In genomic region chr4:122826596-122827257, GRCh38 we compare ENCODE assay signal across 8 cellular contexts. TPM values are rescaled to one million over a fixed set of nuclear protein-coding genes. Genes with fewer than 3 reads are reported as not detected.
DNase-seq lines count a peak whose midpoint lies in the region; ATAC-seq and TF ChIP-seq lines count a peak whose summit lies in the region.

TSS of gene FGF2 (plus strand) at chr4:122826831. CDS start at chr4:122827175, 344 bp downstream.

- H3K36me3 ChIP-seq in skeletal muscle tissue (ENCODE audit: control insufficient read depth in 3 of 3, insufficient read depth in 3 of 3, low read length in 3 of 3): no peaks in the 10 kb centered on the region

- H3K9me3 ChIP-seq in skeletal muscle tissue (ENCODE audit: control insufficient read depth in 3 of 3, low read length in 3 of 3): no peaks in the 10 kb centered on the region

- no peak for DNase-seq in AG09309 (ENCODE audit: low read depth)
- DNase-seq in SK-N-DZ (ENCODE audit: low spot score): peak; percentile 28
- DNase-seq in cerebellum (ENCODE audit: low spot score): peak; percentile 13
- peak; percentile 71 for DNase-seq in islet precursor cell
- no peak for DNase-seq in middle frontal gyrus (ENCODE audit: extremely low spot score, low spot score)

- ATAC-seq in GM18519 (IDR thresholded peaks at IDR 0.05; ENCODE audit: low FRiP score, unreplicated experiment) (peak; percentile 7), HG02981 (IDR thresholded peaks at IDR 0.05; ENCODE audit: unreplicated experiment) (peak; percentile 10)

- no peak for TF ChIP-seq CTCF in AG09309 (IDR thresholded peaks at IDR 0.05; ENCODE audit: control insufficient read depth, insufficient read depth, low read depth, low read length, missing control alignments)

- H3K9ac ChIP-seq in skeletal muscle tissue (ENCODE audit: low read depth in 1 of 3, low read length in 3 of 3): peak within 1 kb of the TSS; percentile 35 to 73 (median 59)

- peak within 1 kb of the TSS; percentile 34 for H3K27ac ChIP-seq in skeletal muscle tissue (ENCODE audit: low read depth, low read length)

- peak within 1 kb of the TSS; percentile 93 for H3K4me3 ChIP-seq in AG09309 (ENCODE audit: control insufficient read depth, low read depth, low read length)
- H3K4me3 ChIP-seq in skeletal muscle tissue (ENCODE audit: low read length in 3 of 3): peak within 1 kb of the TSS; percentile 75 to 79 (median 75)

- peaks cover 12 to 23% (median 20%) of the 10 kb centered on the region in 3 donors for H3K27me3 ChIP-seq in skeletal muscle tissue (ENCODE audit: control insufficient read depth in 3 of 3, insufficient read depth in 3 of 3, low read length in 3 of 3)

- H3K4me1 ChIP-seq in skeletal muscle tissue (ENCODE audit: control insufficient read depth in 3 of 3, insufficient read depth in 3 of 3, low read length in 3 of 3): peaks cover 2 to 9% (median 8%) of the 10 kb centered on the region in 3 donors

RNA-seq across cellular contexts. Expression of gene FGF2, which starts in this region (rescaled TPM):
- polyA plus RNA-seq in SK-N-DZ (2014; cell fraction: cytosol; rRNA removed): 4.9 and 5.4 TPM in 2 replicates
- polyA plus RNA-seq in SK-N-DZ (2014; cell fraction: nucleus; rRNA removed): 3.4 and 4.7 TPM in 2 replicates
- total RNA-seq in cerebellum (12.1 TPM), skeletal muscle tissue (8.4 TPM)

Comparison
In these comparisons a context has a peak if more than half of its experiments do, and no peak if none do; other contexts are left out.
1. DNase-seq: peak in SK-N-DZ (single experiment), cerebellum (single experiment) and islet precursor cell (single experiment); none in AG09309 (single experiment) and middle frontal gyrus (single experiment).